1 cellular context compared by ENCODE assay signal in genomic region chr7:142833174-142834027, GRCh38.
TF ChIP-seq lines count a peak whose summit lies in the region.

No MANE protein-coding gene starts in this region.

TF ChIP-seq in GM23338, 12 proteins besides CTCF, POLR2A, EP300 and RAD21 (continued from another document):
- TF ChIP-seq, protein P1, sequence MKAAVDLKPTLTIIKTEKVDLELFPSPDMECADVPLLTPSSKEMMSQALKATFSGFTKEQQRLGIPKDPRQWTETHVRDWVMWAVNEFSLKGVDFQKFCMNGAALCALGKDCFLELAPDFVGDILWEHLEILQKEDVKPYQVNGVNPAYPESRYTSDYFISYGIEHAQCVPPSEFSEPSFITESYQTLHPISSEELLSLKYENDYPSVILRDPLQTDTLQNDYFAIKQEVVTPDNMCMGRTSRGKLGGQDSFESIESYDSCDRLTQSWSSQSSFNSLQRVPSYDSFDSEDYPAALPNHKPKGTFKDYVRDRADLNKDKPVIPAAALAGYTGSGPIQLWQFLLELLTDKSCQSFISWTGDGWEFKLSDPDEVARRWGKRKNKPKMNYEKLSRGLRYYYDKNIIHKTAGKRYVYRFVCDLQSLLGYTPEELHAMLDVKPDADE (IDR thresholded peaks at IDR 0.05) = no peak
- no peak for TF ChIP-seq ZNF114 (CRISPR knock-in tag; IDR thresholded peaks at IDR 0.05)
- no peak for TF ChIP-seq ZNF331 (CRISPR knock-in tag; IDR thresholded peaks at IDR 0.05; ENCODE audit: low read depth)
